Comparison of ENCODE assay signal across 15 cellular contexts in genomic region chr7:44787041-44787440, GRCh38.
"Had no signal": no experiment of that assay in that cellular context is flagged by ENCODE, and none has a peak within 500 bp of the region (broad histone marks: within the 10 kb centered on the region; RNA-seq: fewer than 3 reads in every experiment).

No MANE protein-coding gene starts in this region.

- H3K9me3 ChIP-seq: adrenal gland, colonic mucosa had no signal

- H3K4me3 ChIP-seq: adrenal gland, colonic mucosa, heart left ventricle, lung, smooth muscle cell had no signal

- H3K27me3 ChIP-seq: adrenal gland, colonic mucosa, foreskin keratinocyte, heart left ventricle had no signal

- H3K4me2 ChIP-seq: smooth muscle cell had no signal

- H3K36me3 ChIP-seq: adrenal gland, colonic mucosa, heart left ventricle, WERI-Rb-1 had no signal

- H3K27ac ChIP-seq: adrenal gland, colonic mucosa, foreskin keratinocyte, heart left ventricle, WERI-Rb-1 had no signal

- DNase-seq: activated CD4-positive, alpha-beta T cell treated with anti-CD3 and anti-CD28 coated beads for 48 hours; activated naive CD4-positive, alpha-beta T cell treated with anti-CD3 and anti-CD28 coated beads, Interleukin-2, amount 50 U/mL, for 16 hours; adrenal gland; colonic mucosa; foreskin keratinocyte; heart left ventricle; left colon; naive thymus-derived CD8-positive, alpha-beta T cell; nucleus accumbens; right cardiac atrium; trophoblast cell; WERI-Rb-1 had no signal

- H3K4me1 ChIP-seq: adrenal gland, colonic mucosa, foreskin keratinocyte, heart left ventricle had no signal

- ATAC-seq: foreskin keratinocyte; heart left ventricle; left colon; stimulated activated effector memory CD8-positive, alpha-beta T cell treated with anti-CD3 and anti-CD28 coated beads, Interleukin-12 subunit alpha, Interleukin-12 subunit beta, amount 100 ng/mL, for 72 hours had no signal
